13 cellular contexts compared by ENCODE assay signal in the genomic region with DNA sequence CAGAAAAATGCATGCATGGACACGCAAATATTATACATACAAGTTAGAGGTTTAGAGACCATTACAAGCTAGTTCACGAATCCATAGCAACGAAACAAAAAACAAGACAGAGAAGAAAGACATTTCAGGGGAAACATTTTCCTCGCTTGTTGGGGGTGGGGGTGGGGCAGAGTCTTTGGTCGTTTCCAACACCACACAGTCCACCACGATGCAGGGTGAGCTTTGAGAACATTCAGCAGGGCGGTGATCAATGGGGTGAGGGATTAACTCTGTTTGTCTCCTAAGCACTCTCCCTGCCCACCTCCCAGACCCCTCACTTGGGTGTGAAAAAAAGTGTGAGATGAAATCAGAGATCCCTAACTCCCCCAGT. TPM values are rescaled to one million over a fixed set of nuclear protein-coding genes. Genes with fewer than 3 reads are reported as not detected.
DNase-seq lines count a peak whose midpoint lies in the region; ATAC-seq and TF ChIP-seq lines count a peak whose summit lies in the region.
"Had no signal": no experiment of that assay in that cellular context is flagged by ENCODE, and none has a peak within 500 bp of the region (broad histone marks: within the 10 kb centered on the region; RNA-seq: fewer than 3 reads in every experiment).

No MANE protein-coding gene starts in this region.

- H3K27me3 Mint-ChIP-seq in type B pancreatic cell, result peaks cover 50% of the 10 kb centered on the region
- peaks cover 44% of the 10 kb centered on the region for H3K27me3 Mint-ChIP-seq in activated naive CD4-positive, alpha-beta T cell treated with anti-CD3 and anti-CD28 coated beads for 36 hours (ENCODE audit: low read depth)

- H3K9me3 ChIP-seq in esophagus muscularis mucosa (no peaks in the 10 kb centered on the region), muscle layer of duodenum (ENCODE audit: control insufficient read depth in 1 of 2, low read length in 2 of 2) (no peaks in the 10 kb centered on the region)

- DNase-seq in NCI-H2171 treated with DMSO at 0.1 percent for 48 hours (lab: John Stamatoyannopoulos, UW) (peak; percentile 5), NCI-H2171 (lab: John Stamatoyannopoulos, UW) (no peak), esophagus muscularis mucosa (ENCODE audit: extremely low spot score) (no peak), type B pancreatic cell (ENCODE audit: extremely low spot score, unreplicated experiment) (no peak)
- no peak for DNase-seq in activated naive CD4-positive, alpha-beta T cell treated with anti-CD3 and anti-CD28 coated beads for 36 hours
- DNase-seq: activated naive CD4-positive, alpha-beta T cell treated with anti-CD3 and anti-CD28 coated beads, Interleukin-2, amount 50 U/mL, for 16 hours; NCI-H345; T1000 had no signal

- 25% methylated on average over 7 of the region's 7 CpGs for WGBS in esophagus muscularis mucosa

- CTCF ChIA-PET in activated naive CD4-positive, alpha-beta T cell treated with anti-CD3 and anti-CD28 coated beads for 36 hours (lab: Charles Lee), result interaction anchor here (0.5 to 1.1 kb wide), 2 partner anchors 13 to 204 kb away, joined by 3 to 4 read pairs; no protein-coding TSS in a partner anchor

- H3K27ac Mint-ChIP-seq in type B pancreatic cell, result no peak overlapping the region
- H3K27ac Mint-ChIP-seq in activated naive CD4-positive, alpha-beta T cell treated with anti-CD3 and anti-CD28 coated beads for 36 hours, result no peak overlapping the region

- peaks cover 0 to 46% (median 8%) of the 10 kb centered on the region in 4 donors for H3K27me3 ChIP-seq in esophagus muscularis mucosa
- peaks cover 5% of the 10 kb centered on the region for H3K27me3 ChIP-seq in muscle layer of duodenum (ENCODE audit: low read depth, low read length)

- H3K36me3 ChIP-seq in esophagus muscularis mucosa (no peaks in the 10 kb centered on the region), muscle layer of duodenum (ENCODE audit: control insufficient read depth in 1 of 2, insufficient read depth in 2 of 2, low read length in 2 of 2) (no peaks in the 10 kb centered on the region)

- H3K4me1 ChIP-seq in esophagus muscularis mucosa, result peaks cover 7 to 15% (median 14%) of the 10 kb centered on the region in 4 donors
- no peaks in the 10 kb centered on the region for H3K4me1 ChIP-seq in muscle layer of duodenum (ENCODE audit: control insufficient read depth in 1 of 2, insufficient read depth in 2 of 2, low read length in 2 of 2)

- peak overlapping the region; percentile 85 for H3K4me3 Mint-ChIP-seq in type B pancreatic cell
- no peak overlapping the region for H3K4me3 Mint-ChIP-seq in activated naive CD4-positive, alpha-beta T cell treated with anti-CD3 and anti-CD28 coated beads for 36 hours

- no peak for TF ChIP-seq POLR2A in esophagus muscularis mucosa (IDR thresholded peaks at IDR 0.05; ENCODE audit: low read depth)

- TF ChIP-seq CTCF in esophagus muscularis mucosa (IDR thresholded peaks at IDR 0.05), result no peak
- no peak for TF ChIP-seq CTCF in type B pancreatic cell (conservative IDR thresholded peaks at IDR 0.05)

- H3K36me3 Mint-ChIP-seq in type B pancreatic cell, result no peaks in the 10 kb centered on the region
- no peaks in the 10 kb centered on the region for H3K36me3 Mint-ChIP-seq in activated naive CD4-positive, alpha-beta T cell treated with anti-CD3 and anti-CD28 coated beads for 36 hours (ENCODE audit: low read depth)

- H3K27ac ChIP-seq in esophagus muscularis mucosa (replicated peaks in 1 of 4) (no peak overlapping the region), muscle layer of duodenum (ENCODE audit: low read length) (no peak overlapping the region)

- ATAC-seq in GM19452 (IDR thresholded peaks at IDR 0.05; ENCODE audit: unreplicated experiment) (no peak), GM18520 (IDR thresholded peaks at IDR 0.05; ENCODE audit: unreplicated experiment) (no peak)

- no peak for TF ChIP-seq EP300 in esophagus muscularis mucosa (IDR thresholded peaks at IDR 0.05)

- peaks cover 10% of the 10 kb centered on the region for H3K4me1 Mint-ChIP-seq in type B pancreatic cell (ENCODE audit: unreplicated experiment)
- peaks cover 11% of the 10 kb centered on the region for H3K4me1 Mint-ChIP-seq in activated naive CD4-positive, alpha-beta T cell treated with anti-CD3 and anti-CD28 coated beads for 36 hours (ENCODE audit: low read depth)

- no peaks in the 10 kb centered on the region for H3K9me3 Mint-ChIP-seq in type B pancreatic cell
- no peaks in the 10 kb centered on the region for H3K9me3 Mint-ChIP-seq in activated naive CD4-positive, alpha-beta T cell treated with anti-CD3 and anti-CD28 coated beads for 36 hours

- H3K4me3 ChIP-seq in esophagus muscularis mucosa (peak overlapping the region; percentile 50 to 66 (median 53)), muscle layer of duodenum (ENCODE audit: low read depth in 1 of 2, low read length in 2 of 2) (peak overlapping the region; percentile 54 to 67)

- intact Hi-C loops in esophagus muscularis mucosa (cut with DNase I), result no loop called here
- intact Hi-C loops in activated naive CD4-positive, alpha-beta T cell treated with anti-CD3 and anti-CD28 coated beads for 36 hours (cut with micrococcal nuclease), result no loop called here

RNA-seq across cellular contexts. Expression of gene OXGR1, which starts 0.6 kb away (rescaled TPM):
- total RNA-seq in esophagus muscularis mucosa (1 to 10 TPM in 2 of 4 donors, under 1 TPM in 2; 0.17 to 5.5 (median 1.2) TPM), type B pancreatic cell (ENCODE audit: low replicate concordance) (0.80 and 3.9 TPM in 2 replicates)
- total RNA-seq in activated naive CD4-positive, alpha-beta T cell treated with anti-CD3 and anti-CD28 coated beads for 36 hours, result not detected
- total RNA-seq: A172, HT-29 had no signal
